In genomic region chr5:67343835-67344234, GRCh38 we compare ENCODE assay signal across 26 cellular contexts.
DNase-seq lines count a peak whose midpoint lies in the region; ATAC-seq, FAIRE-seq and TF ChIP-seq lines count a peak whose summit lies in the region.
"Had no signal": no experiment of that assay in that cellular context is flagged by ENCODE, and none has a peak within 500 bp of the region (broad histone marks: within the 10 kb centered on the region; RNA-seq: fewer than 3 reads in every experiment).

No MANE protein-coding gene starts in this region.

- no peaks in the 10 kb centered on the region for H3K36me3 ChIP-seq in kidney (ENCODE audit: control insufficient read depth in 1 of 2, insufficient read depth in 2 of 2, low read length in 2 of 2)
- H3K36me3 ChIP-seq in sigmoid colon, result no peaks in the 10 kb centered on the region
- H3K36me3 ChIP-seq: BE2C, BLaER1 had no signal

- no peak for ATAC-seq in GM18517 (IDR thresholded peaks at IDR 0.05; ENCODE audit: unreplicated experiment)
- ATAC-seq: GM12878 had no signal

- H3K4me3 ChIP-seq in kidney (ENCODE audit: low read length in 2 of 2) (no peak overlapping the region), sigmoid colon (no peak overlapping the region)
- H3K4me3 ChIP-seq: BLaER1, GM12878 had no signal

- no peak for TF ChIP-seq EP300 in sigmoid colon (IDR thresholded peaks at IDR 0.05)

- no peak overlapping the region for H3K9ac ChIP-seq in kidney (ENCODE audit: low read length in 2 of 2)
- H3K9ac ChIP-seq: BLaER1 had no signal

- no peak for TF ChIP-seq POLR2A in sigmoid colon (IDR thresholded peaks at IDR 0.05)

- intact Hi-C loops in kidney (cut with DNase I) (no loop called here), sigmoid colon (cut with DNase I) (no loop called here)

- H3K9me3 ChIP-seq in kidney (ENCODE audit: control insufficient read depth in 1 of 2, low read length in 2 of 2), result peaks cover 0 to 4% of the 10 kb centered on the region in 2 donors
- H3K9me3 ChIP-seq in sigmoid colon, result no peaks in the 10 kb centered on the region
- H3K9me3 ChIP-seq: BE2C had no signal

- FAIRE-seq in kidney (lab: Jason Lieb, UNC), result no peak
- FAIRE-seq: A204.1, GM12878, GM12892, GM18507, GM19239 had no signal

- H3K27ac ChIP-seq in kidney (ENCODE audit: low read depth in 2 of 2, low read length in 2 of 2) (no peak overlapping the region), sigmoid colon (no peak overlapping the region)
- H3K27ac ChIP-seq: BLaER1 had no signal

- TF ChIP-seq CTCF in kidney (IDR thresholded peaks at IDR 0.05; ENCODE audit: borderline replicate concordance, extremely low read depth, insufficient read depth) (no peak), sigmoid colon (IDR thresholded peaks at IDR 0.05) (no peak)

- no peaks in the 10 kb centered on the region for H3K27me3 ChIP-seq in sigmoid colon
- H3K27me3 ChIP-seq: BE2C, BLaER1 had no signal

- WGBS in sigmoid colon, 2 donors, result 84 to 88% methylated on average over 5 of the region's 5 CpGs

- H3K4me1 ChIP-seq in kidney (ENCODE audit: control insufficient read depth in 1 of 2, insufficient read depth in 1 of 2, low read depth in 1 of 2, low read length in 2 of 2) (no peaks in the 10 kb centered on the region), sigmoid colon (no peaks in the 10 kb centered on the region)

- DNase-seq in kidney (peak; percentile 39), sigmoid colon (peak; percentile 61), H4 (ENCODE audit: low spot score) (no peak), NCI-H82 treated with DMSO at 0.1 percent for 48 hours (lab: John Stamatoyannopoulos, UW; ENCODE audit: unreplicated experiment) (no peak)
- DNase-seq: 8988T; ACHN; BE2C; C1 segment of cervical spinal cord; CD4-positive, alpha-beta memory T cell; CD4-positive, CD25-positive, alpha-beta regulatory T cell; CD8-positive, alpha-beta memory T cell; COR-L47; DMS 273 treated with DMSO at 0.1 percent for 48 hours; DMS153; DMS53; DMS79; DND-41; EL; GDM1 had no signal

Comparison
In these comparisons a context has a peak if more than half of its experiments do, and no peak if none do; other contexts are left out.
1. DNase-seq: peak in kidney (single experiment) and sigmoid colon (single experiment); none in H4 (single experiment) and NCI-H82 treated with DMSO at 0.1 percent for 48 hours (single experiment).